Comparison of ENCODE assay signal across 27 cellular contexts in the genomic region with DNA sequence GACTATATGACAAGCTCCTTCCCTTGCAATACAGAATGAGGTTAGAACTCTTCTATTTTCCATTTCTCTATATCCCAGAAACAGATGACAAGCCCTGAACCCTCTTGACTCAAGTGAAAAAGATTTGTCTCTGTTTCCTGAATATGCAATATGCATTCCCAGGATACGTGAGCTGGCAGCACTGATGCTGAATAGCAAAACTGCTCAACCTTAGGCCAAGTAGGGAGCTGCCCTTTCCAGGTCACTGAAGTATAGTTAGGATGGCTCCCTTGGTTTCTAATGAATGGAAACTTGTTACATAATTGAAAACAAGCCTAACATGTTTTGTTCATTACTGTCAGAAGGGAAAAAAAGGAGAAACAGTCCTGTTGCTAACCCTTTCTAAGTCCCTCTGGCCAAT. TPM values are rescaled to one million over a fixed set of nuclear protein-coding genes. Genes with fewer than 3 reads are reported as not detected.
A peak's percentile ranks its signal among the peaks of the same experiment; 100 is the strongest.
DNase-seq lines count a peak whose midpoint lies in the region; ATAC-seq, FAIRE-seq and TF ChIP-seq lines count a peak whose summit lies in the region.
"Had no signal": no experiment of that assay in that cellular context is flagged by ENCODE, and none has a peak within 500 bp of the region (broad histone marks: within the 10 kb centered on the region; RNA-seq: fewer than 3 reads in every experiment).

No MANE protein-coding gene starts in this region.

- no peak overlapping the region for H2AFZ ChIP-seq in trophoblast cell (ENCODE audit: insufficient read depth, low read length, poor library complexity)

- no CpG with 5 or more reads among the region's 1 CpG for WGBS in trophoblast cell (ENCODE audit: extremely low coverage, insufficient coverage, insufficient read length)
- WGBS in small intestine, 3 donors = 69 to 91% (median 82%) methylated on average over 1 of the region's 1 CpG
- WGBS in right lobe of liver (ENCODE audit: insufficient coverage, low coverage, low lambda C conversion rate, missing lambda C conversion rate) = 71% methylated on average over 1 of the region's 1 CpG

- H4K8ac ChIP-seq in trophoblast cell (ENCODE audit: low read depth, low read length) = no peak overlapping the region

- ATAC-seq in right lobe of liver (no peak), GM21737 (IDR thresholded peaks at IDR 0.05; ENCODE audit: unreplicated experiment) (no peak), GM19023 (IDR thresholded peaks at IDR 0.05; ENCODE audit: unreplicated experiment) (no peak)
- ATAC-seq: activated CD4-positive, CD25-positive, alpha-beta regulatory T cell treated with anti-CD3 and anti-CD28 coated beads, Interleukin-2, amount 50 U/mL, for 24 hours; activated CD8-positive, alpha-beta T cell treated with anti-CD3 and anti-CD28 coated beads for 36 hours; left lobe of liver; natural killer cell treated with Interleukin-12 subunit alpha and Interleukin-12 subunit beta and Interleukin-15 and Interleukin-18, amount 100 ng/mL, for 72 hours; stimulated activated effector memory CD8-positive, alpha-beta T cell treated with anti-CD3 and anti-CD28 coated beads, Interleukin-12 subunit alpha, Interleukin-12 subunit beta, amount 100 ng/mL, for 72 hours had no signal

- H4K12ac ChIP-seq in trophoblast cell (ENCODE audit: low read depth, low read length) = no peak overlapping the region

- DNase-seq in BJ (ENCODE audit: low read depth) = peak; percentile 13
- peak; percentile 58 for DNase-seq in adipocyte (ENCODE audit: low read depth)
- peak; percentile 96 for DNase-seq in fibroblast of peridontal ligament (ENCODE audit: extremely low read depth)
- peak; percentile 15 to 63 for DNase-seq in trophoblast cell
- no peak for DNase-seq in small intestine
- no peak for DNase-seq in right lobe of liver
- DNase-seq: activated CD8-positive, alpha-beta T cell treated with anti-CD3 and anti-CD28 coated beads for 36 hours; activated T-cell treated with anti-CD3 and anti-CD28 coated beads for 4 hours; amygdala; CD8-positive, alpha-beta memory T cell; central memory CD4-positive, alpha-beta T cell; dorsolateral prefrontal cortex; GDM1; midbrain; NCI-H187; pancreas; stimulated activated CD4-positive, alpha-beta T cell treated with anti-CD3 and anti-CD28 coated beads, Interleukin-1b, Interleukin-23, amount 100 ng/mL, for 48 hours; T1000; testis had no signal

- TF ChIP-seq POLR2A in right lobe of liver (IDR thresholded peaks at IDR 0.05) = no peak

- no peak overlapping the region for H3K4me3 ChIP-seq in BJ (ENCODE audit: low read depth, low read length)
- H3K4me3 ChIP-seq in adipocyte (ENCODE audit: low read length) = peak overlapping the region; percentile 34
- H3K4me3 ChIP-seq in trophoblast cell (ENCODE audit: low read depth, low read length) = no peak overlapping the region
- no peak overlapping the region for H3K4me3 ChIP-seq in small intestine (ENCODE audit: low read depth in 1 of 2, low read length in 2 of 2)
- H3K4me3 ChIP-seq in right lobe of liver = no peak overlapping the region
- H3K4me3 ChIP-seq: dorsolateral prefrontal cortex, pancreas, testis had no signal

- H3K9ac ChIP-seq in adipocyte (ENCODE audit: low read length) (no peak overlapping the region), trophoblast cell (ENCODE audit: low read length) (no peak overlapping the region)
- H3K9ac ChIP-seq: KMS-11 had no signal

- POLR2A ChIA-PET in BJ (lab: Charles Lee) = no interaction called here

- no peak overlapping the region for H3K23ac ChIP-seq in trophoblast cell (ENCODE audit: low read length)

- no peak overlapping the region for H3K14ac ChIP-seq in trophoblast cell (ENCODE audit: low read length)

- FAIRE-seq in small intestine (lab: Jason Lieb, UNC) = no peak
- FAIRE-seq: HTR-8/SVneo, pancreas had no signal

- intact Hi-C loops in right lobe of liver (cut with DNase I) = no loop called here

- no peaks in the 10 kb centered on the region for H3K27me3 ChIP-seq in BJ (ENCODE audit: control insufficient read depth, insufficient read depth, low read length)
- H3K27me3 ChIP-seq in adipocyte (replicated peaks; ENCODE audit: control insufficient read depth, insufficient read depth, low read length) = no peaks in the 10 kb centered on the region
- no peaks in the 10 kb centered on the region for H3K27me3 ChIP-seq in trophoblast cell (ENCODE audit: insufficient read depth, low read length)
- no peaks in the 10 kb centered on the region for H3K27me3 ChIP-seq in small intestine (ENCODE audit: control insufficient read depth in 2 of 2, insufficient read depth in 2 of 2, low read length in 2 of 2)
- H3K27me3 ChIP-seq in right lobe of liver = no peaks in the 10 kb centered on the region
- H3K27me3 ChIP-seq: dorsolateral prefrontal cortex, pancreas, testis had no signal

- no peak overlapping the region for H3K4ac ChIP-seq in trophoblast cell (ENCODE audit: low read depth, low read length)

- no peak for TF ChIP-seq CTCF in BJ (IDR thresholded peaks at IDR 0.05; ENCODE audit: insufficient read depth, low read depth, low read length)
- no peak for TF ChIP-seq CTCF in right lobe of liver (IDR thresholded peaks at IDR 0.05)

- H3K4me1 ChIP-seq in adipocyte (ENCODE audit: control insufficient read depth, insufficient read depth, low read length) = peaks cover 24% of the 10 kb centered on the region
- no peaks in the 10 kb centered on the region for H3K4me1 ChIP-seq in trophoblast cell (ENCODE audit: control insufficient read depth in 1 of 2, insufficient read depth in 2 of 2, low read length in 2 of 2)
- no peaks in the 10 kb centered on the region for H3K4me1 ChIP-seq in small intestine (ENCODE audit: control insufficient read depth in 2 of 2, insufficient read depth in 1 of 2, low read depth in 1 of 2, low read length in 1 of 2)
- H3K4me1 ChIP-seq in right lobe of liver = no peaks in the 10 kb centered on the region
- H3K4me1 ChIP-seq: pancreas, testis had no signal

- no peak overlapping the region for H3K4me2 ChIP-seq in trophoblast cell (ENCODE audit: low read length)
- H3K4me2 ChIP-seq: KMS-11 had no signal

- no peak overlapping the region for H2BK12ac ChIP-seq in trophoblast cell (ENCODE audit: low read length)

- no peaks in the 10 kb centered on the region for H3K79me1 ChIP-seq in trophoblast cell (ENCODE audit: low read length)

- H3K9me3 ChIP-seq in adipocyte (ENCODE audit: control insufficient read depth, low read length) = no peaks in the 10 kb centered on the region
- H3K9me3 ChIP-seq in trophoblast cell (ENCODE audit: insufficient read depth, low read depth, low read length) = no peaks in the 10 kb centered on the region
- no peaks in the 10 kb centered on the region for H3K9me3 ChIP-seq in small intestine (ENCODE audit: control insufficient read depth, low read depth)
- no peaks in the 10 kb centered on the region for H3K9me3 ChIP-seq in right lobe of liver
- H3K9me3 ChIP-seq: pancreas, testis had no signal

- H4K91ac ChIP-seq in trophoblast cell (ENCODE audit: low read depth, low read length) = no peak overlapping the region

- H2BK120ac ChIP-seq in trophoblast cell (ENCODE audit: insufficient read depth, low read length, poor library complexity) = no peak overlapping the region

- H2BK5ac ChIP-seq in trophoblast cell (ENCODE audit: low read depth, low read length, poor library complexity) = no peak overlapping the region

- no peak overlapping the region for H2AK5ac ChIP-seq in trophoblast cell (ENCODE audit: low read length)

- H3K18ac ChIP-seq in trophoblast cell (ENCODE audit: low read length) = no peak overlapping the region

- no peaks in the 10 kb centered on the region for H3K79me2 ChIP-seq in trophoblast cell (ENCODE audit: control insufficient read depth, insufficient read depth, low read length, poor library complexity)

- H3K27ac ChIP-seq in trophoblast cell (ENCODE audit: low read depth, low read length) = no peak overlapping the region
- H3K27ac ChIP-seq in small intestine (ENCODE audit: low read depth in 1 of 2, low read length in 1 of 2) = no peak overlapping the region
- no peak overlapping the region for H3K27ac ChIP-seq in right lobe of liver
- H3K27ac ChIP-seq: dorsolateral prefrontal cortex, KMS-11, pancreas, testis had no signal

- CTCF ChIA-PET in BJ (lab: Yijun Ruan, JAX) = interaction anchor here (0.8 to 1.1 kb wide), 3 partner anchors 104 to 1272 kb away, joined by 3 read pairs; no protein-coding TSS in a partner anchor

- H3K36me3 ChIP-seq in BJ (ENCODE audit: control insufficient read depth, insufficient read depth, low read length) (no peaks in the 10 kb centered on the region), adipocyte (ENCODE audit: control insufficient read depth, insufficient read depth, low read length, severe bottlenecking) (no peaks in the 10 kb centered on the region), trophoblast cell (ENCODE audit: control insufficient read depth in 1 of 2, insufficient read depth in 2 of 2, low read length in 2 of 2) (no peaks in the 10 kb centered on the region), small intestine (ENCODE audit: control insufficient read depth in 2 of 2, insufficient read depth in 2 of 2, low read length in 2 of 2) (no peaks in the 10 kb centered on the region), right lobe of liver (no peaks in the 10 kb centered on the region)
- H3K36me3 ChIP-seq: pancreas had no signal

RNA-seq across cellular contexts. Expression of a gene that starts 47.9 kb away (rescaled TPM):
- polyA plus RNA-seq in BJ (2011; rRNA removed) (not detected in 2 replicates), small intestine (under 1 TPM in 2 of 3 donors, not detected in 1; 0.19 to 0.22 TPM)
- polyA minus RNA-seq in BJ (2011; rRNA and poly(A)+ RNA removed) = not detected in 2 replicates
- polyA plus RNA-seq in trophoblast cell (2013) = not detected in 2 replicates
- under 1 TPM; 0.15 to 0.49 (median 0.23) TPM for total RNA-seq in right lobe of liver
- total RNA-seq: activated CD8-positive, alpha-beta T cell treated with anti-CD3 and anti-CD28 coated beads for 36 hours; CD8-positive, alpha-beta memory T cell; dorsolateral prefrontal cortex; left lobe of liver; natural killer cell treated with Interleukin-12 subunit alpha and Interleukin-12 subunit beta and Interleukin-15 and Interleukin-18, amount 100 ng/mL, for 72 hours had no signal
- polyA plus RNA-seq: CD8-positive, alpha-beta memory T cell had no signal

Comparison
In these comparisons a context has a peak if more than half of its experiments do, and no peak if none do; other contexts are left out.
1. DNase-seq: peak in BJ (single experiment), adipocyte (single experiment), fibroblast of peridontal ligament (single experiment) and trophoblast cell (2 of 2); none in small intestine (single experiment) and right lobe of liver (0 of 3).